ENCODE assay signal across 16 cellular contexts in genomic region chr1:34831721-34832246, GRCh38. TPM values are rescaled to one million over a fixed set of nuclear protein-coding genes. Genes with fewer than 3 reads are reported as not detected.
DNase-seq lines count a peak whose midpoint lies in the region; ATAC-seq, FAIRE-seq and TF ChIP-seq lines count a peak whose summit lies in the region.
"Had no signal": no experiment of that assay in that cellular context is flagged by ENCODE, and none has a peak within 500 bp of the region (broad histone marks: within the 10 kb centered on the region; RNA-seq: fewer than 3 reads in every experiment).

No MANE protein-coding gene starts in this region.

- H3K79me2 ChIP-seq in GM12878 (ENCODE audit: control insufficient read depth, insufficient read depth, low read length) = no peaks in the 10 kb centered on the region

- no peaks in the 10 kb centered on the region for H3K9me3 ChIP-seq in GM12878 (replicated peaks; ENCODE audit: control insufficient read depth, insufficient read depth, low read length)
- H3K9me3 ChIP-seq: BLaER1 treated with 17β-estradiol and CSF1 and Interleukin-3, amounts not matched to agents 10 nM and 100 nM had no signal

- H3K27ac Mint-ChIP-seq in neural crest cell (ENCODE audit: unreplicated experiment) = peak overlapping the region; percentile 88
- no peak overlapping the region for H3K27ac Mint-ChIP-seq in activated naive CD8-positive, alpha-beta T cell treated with anti-CD3 and anti-CD28 coated beads, Interleukin-2, amount 50 U/mL, for 24 hours

- ATAC-seq in GM12878 = no peak
- no peak for ATAC-seq in activated naive CD8-positive, alpha-beta T cell treated with anti-CD3 and anti-CD28 coated beads, Interleukin-2, amount 50 U/mL, for 24 hours
- ATAC-seq: Panc1 had no signal

- CTCF ChIA-PET in GM12878 (lab: Yijun Ruan, JAX) = interaction anchor here (1.7 kb wide), 1 partner anchor 21 kb away, joined by 5 read pairs; no protein-coding TSS in a partner anchor

- no peaks in the 10 kb centered on the region for H4K20me1 ChIP-seq in GM12878 (ENCODE audit: control insufficient read depth, insufficient read depth)

- DNase-seq in NCI-H1417 (lab: John Stamatoyannopoulos, UW) (peak in 2 of 3 experiments; percentile 27 to 64), NCI-H1417 treated with DMSO at 0.1 percent for 48 hours (lab: John Stamatoyannopoulos, UW) (no peak), COLO668 (lab: John Stamatoyannopoulos, UW; ENCODE audit: unreplicated experiment) (peak; percentile 94), GM12878 (ENCODE audit: low read depth, low spot score) (no peak), neural crest cell (ENCODE audit: low read depth, low spot score) (no peak), ureter (ENCODE audit: low spot score) (no peak), HT-29 (ENCODE audit: low spot score) (no peak)
- DNase-seq in activated naive CD8-positive, alpha-beta T cell treated with anti-CD3 and anti-CD28 coated beads, Interleukin-2, amount 50 U/mL, for 24 hours = no peak
- DNase-seq: 8988T, HCEC 1CT, NCI-H2081, Right ventricle myocardium superior had no signal

- no peaks in the 10 kb centered on the region for H3K36me3 Mint-ChIP-seq in neural crest cell (ENCODE audit: low read depth)
- no peaks in the 10 kb centered on the region for H3K36me3 Mint-ChIP-seq in activated naive CD8-positive, alpha-beta T cell treated with anti-CD3 and anti-CD28 coated beads, Interleukin-2, amount 50 U/mL, for 24 hours (ENCODE audit: low read depth)

- TF ChIP-seq POLR2A in GM12878 (IDR thresholded peaks at IDR 0.05; ENCODE audit: low read depth, low read length) = no peak

- no peak for FAIRE-seq in GM12878 (lab: Jason Lieb, UNC)

- no peaks in the 10 kb centered on the region for H3K9me3 Mint-ChIP-seq in neural crest cell
- no peaks in the 10 kb centered on the region for H3K9me3 Mint-ChIP-seq in activated naive CD8-positive, alpha-beta T cell treated with anti-CD3 and anti-CD28 coated beads, Interleukin-2, amount 50 U/mL, for 24 hours
- H3K9me3 Mint-ChIP-seq: IgD-negative memory B cell had no signal

- H2AFZ ChIP-seq in GM12878 (ENCODE audit: control insufficient read depth, low read depth, low read length) = no peak overlapping the region

- no peak overlapping the region for H3K4me3 ChIP-seq in GM12878
- H3K4me3 ChIP-seq: BLaER1 treated with 17β-estradiol and CSF1 and Interleukin-3, amounts not matched to agents 10 nM and 100 nM had no signal

- POLR2A ChIA-PET in GM12878 (lab: Charles Lee) = no interaction called here

- intact Hi-C loops in GM12878 (cut with micrococcal nuclease; ENCODE audit: unreplicated experiment) = no loop called here

- TF ChIP-seq RAD21 in GM12878 (IDR thresholded peaks at IDR 0.05; ENCODE audit: insufficient read depth, low read depth, low read length) = no peak

- 77% methylated on average over 6 of the region's 6 CpGs for WGBS in GM12878 (ENCODE audit: insufficient coverage, insufficient replicate concordance, low lambda C conversion rate, missing lambda C conversion rate)

- no peak for TF ChIP-seq EP300 in GM12878 (IDR thresholded peaks at IDR 0.05; ENCODE audit: borderline replicate concordance in 1 of 2, control insufficient read depth in 1 of 2, low read depth in 2 of 2, low read length in 2 of 2)

- no peaks in the 10 kb centered on the region for H3K27me3 Mint-ChIP-seq in neural crest cell (ENCODE audit: low read depth)
- H3K27me3 Mint-ChIP-seq in activated naive CD8-positive, alpha-beta T cell treated with anti-CD3 and anti-CD28 coated beads, Interleukin-2, amount 50 U/mL, for 24 hours = no peaks in the 10 kb centered on the region
- H3K27me3 Mint-ChIP-seq: IgD-negative memory B cell had no signal

- no peak overlapping the region for H3K27ac ChIP-seq in GM12878 (ENCODE audit: control insufficient read depth, insufficient read depth)
- H3K27ac ChIP-seq: BLaER1 treated with 17β-estradiol and CSF1 and Interleukin-3, amounts not matched to agents 10 nM and 100 nM had no signal

- SMC1A ChIA-PET in GM12878 (lab: Charles Lee; ENCODE audit: uncharacterized antibody, unreplicated experiment) = interaction anchor here (1.3 kb wide), 1 partner anchor 21 kb away, joined by 5 read pairs; no protein-coding TSS in a partner anchor

- no peak overlapping the region for H3K4me2 ChIP-seq in GM12878 (ENCODE audit: control insufficient read depth, insufficient read depth)
- H3K4me2 ChIP-seq: BLaER1 treated with 17β-estradiol and CSF1 and Interleukin-3, amounts not matched to agents 10 nM and 100 nM had no signal

- peaks cover 46% of the 10 kb centered on the region for H3K4me1 Mint-ChIP-seq in neural crest cell
- no peaks in the 10 kb centered on the region for H3K4me1 Mint-ChIP-seq in activated naive CD8-positive, alpha-beta T cell treated with anti-CD3 and anti-CD28 coated beads, Interleukin-2, amount 50 U/mL, for 24 hours

- H3K4me3 Mint-ChIP-seq in neural crest cell = no peak overlapping the region
- H3K4me3 Mint-ChIP-seq in activated naive CD8-positive, alpha-beta T cell treated with anti-CD3 and anti-CD28 coated beads, Interleukin-2, amount 50 U/mL, for 24 hours = no peak overlapping the region
- H3K4me3 Mint-ChIP-seq: IgD-negative memory B cell had no signal

- RAD21 ChIA-PET in GM12878 (lab: Charles Lee; ENCODE audit: unreplicated experiment) = no interaction called here

- TF ChIP-seq CTCF in GM12878 (IDR thresholded peaks at IDR 0.05 in 2 of 3, conservative IDR thresholded peaks at IDR 0.05 in 1 of 3; ENCODE audit: control insufficient read depth in 2 of 3, extremely low read depth in 1 of 3, insufficient read depth in 1 of 3, low read depth in 3 of 3, low read length in 3 of 3) = no peak
- no peak for TF ChIP-seq CTCF in neural crest cell (conservative IDR thresholded peaks at IDR 0.05)

- in situ Hi-C loops in GM12878 (cut with MboI) = no loop called here

- no peaks in the 10 kb centered on the region for H3K36me3 ChIP-seq in GM12878 (ENCODE audit: control insufficient read depth in 2 of 2, insufficient read depth in 2 of 2, low read length in 1 of 2)
- H3K36me3 ChIP-seq: BLaER1 treated with 17β-estradiol and CSF1 and Interleukin-3, amounts not matched to agents 10 nM and 100 nM had no signal

- no peaks in the 10 kb centered on the region for H3K27me3 ChIP-seq in GM12878 (replicated peaks in 1 of 2; ENCODE audit: control insufficient read depth in 2 of 2, insufficient read depth in 2 of 2, low read length in 1 of 2)
- H3K27me3 ChIP-seq: BLaER1 treated with 17β-estradiol and CSF1 and Interleukin-3, amounts not matched to agents 10 nM and 100 nM had no signal

- H3K9ac ChIP-seq in GM12878 (ENCODE audit: control insufficient read depth, insufficient read depth, low read length) = no peak overlapping the region
- H3K9ac ChIP-seq: BLaER1 treated with 17β-estradiol and CSF1 and Interleukin-3, amounts not matched to agents 10 nM and 100 nM had no signal

- no peaks in the 10 kb centered on the region for H3K4me1 ChIP-seq in GM12878 (ENCODE audit: control insufficient read depth, insufficient read depth, low read length)

- no TSS peak for BruUV-seq in GM12878 (replicated peaks; lab: Mats Ljungman, UMichigan)

RNA-seq across cellular contexts. Expression of gene SMIM12, which starts 27.8 kb away (rescaled TPM):
- 26.1 and 28.7 TPM in 2 replicates for total RNA-seq in GM12878 (2013; cell fraction: nucleolus; rRNA removed)
- 39.4 and 41.0 TPM in 2 replicates for total RNA-seq in GM12878 (2014; rRNA removed)
- 37.1 and 38.7 TPM in 2 replicates for total RNA-seq in GM12878 (2014; rRNA removed; fragmentation: Illumina TruSeq; extraction: Trizol)
- 42.4 and 45.6 TPM in 2 replicates for total RNA-seq in GM12878 (2021)
- 24.7 TPM for polyA plus RNA-seq in GM12878 (2011; ENCODE audit: low read depth)
- polyA plus RNA-seq in GM12878 (2011; rRNA removed) = 24.2 and 39.2 TPM in 2 replicates
- polyA plus RNA-seq in GM12878 (2011; cell fraction: cytosol; rRNA removed) = 49.0 and 50.5 TPM in 2 replicates
- 17.7 and 20.6 TPM in 2 replicates for polyA plus RNA-seq in GM12878 (2011; cell fraction: nucleus; rRNA removed)
- polyA plus RNA-seq in GM12878 (2012) = 26.0 and 31.6 TPM in 2 replicates
- 45.5 and 55.9 TPM in 2 replicates for polyA plus RNA-seq in GM12878 (2014; fragmentation: Illumina TruSeq; extraction: Trizol)
- polyA plus RNA-seq in GM12878 (2014; fragmentation: Nextera tagmentation; extraction: Ambion mirVana) = 10 to 100 TPM; 26.1 to 42.9 TPM
- 45.3 and 48.9 TPM in 2 replicates for polyA plus RNA-seq in GM12878 (2014; rRNA removed)
- 10 to 100 TPM; 64.0 to 81.5 TPM for polyA plus RNA-seq in GM12878 (2016; fragmentation: Nextera tagmentation; extraction: Ambion mirVana)
- polyA minus RNA-seq in GM12878 (2011; rRNA and poly(A)+ RNA removed) = 20.8 and 22.8 TPM in 2 replicates
- 6.4 and 9.4 TPM in 2 replicates for polyA minus RNA-seq in GM12878 (2011; cell fraction: cytosol; rRNA and poly(A)+ RNA removed)
- 9.3 and 17.4 TPM in 2 replicates for polyA minus RNA-seq in GM12878 (2011; cell fraction: nucleus; rRNA and poly(A)+ RNA removed)
- 43.2 and 45.4 TPM in 2 replicates for total RNA-seq in neural crest cell
- 37.6 TPM for total RNA-seq in ureter
- total RNA-seq in HT-29 (2014; rRNA removed; shearing (Covaris generic)) = 31.5 and 37.7 TPM in 2 replicates

RNA-seq across cellular contexts. Expression of gene GJA4, which starts 39.0 kb away (rescaled TPM):
- total RNA-seq in GM12878 (2013; cell fraction: nucleolus; rRNA removed) = not detected in 2 replicates
- total RNA-seq in GM12878 (2014; rRNA removed) (0.11 TPM in 1 of 2 replicates, not detected in the other), GM12878 (2014; rRNA removed; fragmentation: Illumina TruSeq; extraction: Trizol) (0.14 TPM in 1 of 2 replicates, not detected in the other), GM12878 (2021) (0.13 and 0.18 TPM in 2 replicates), neural crest cell (20.2 and 22.3 TPM in 2 replicates), ureter (8.9 TPM)
- not detected for polyA plus RNA-seq in GM12878 (2011; ENCODE audit: low read depth)
- polyA plus RNA-seq in GM12878 (2011; rRNA removed) (not detected in 2 replicates), GM12878 (2014; fragmentation: Illumina TruSeq; extraction: Trizol) (0.09 TPM in 1 of 2 replicates, not detected in the other), GM12878 (2014; fragmentation: Nextera tagmentation; extraction: Ambion mirVana) (not detected), GM12878 (2014; rRNA removed) (0.19 TPM in 1 of 2 replicates, not detected in the other), GM12878 (2016; fragmentation: Nextera tagmentation; extraction: Ambion mirVana) (not detected)
- not detected in 2 replicates for polyA plus RNA-seq in GM12878 (2011; cell fraction: cytosol; rRNA removed)
- not detected in 2 replicates for polyA plus RNA-seq in GM12878 (2011; cell fraction: nucleus; rRNA removed)
- polyA plus RNA-seq in GM12878 (2012) = 0.13 and 0.15 TPM in 2 replicates
- not detected in 2 replicates for polyA minus RNA-seq in GM12878 (2011; rRNA and poly(A)+ RNA removed)
- not detected in 2 replicates for polyA minus RNA-seq in GM12878 (2011; cell fraction: cytosol; rRNA and poly(A)+ RNA removed)
- polyA minus RNA-seq in GM12878 (2011; cell fraction: nucleus; rRNA and poly(A)+ RNA removed) = not detected in 2 replicates
- total RNA-seq in HT-29 (2014; rRNA removed; shearing (Covaris generic)) = not detected in 2 replicates
- total RNA-seq: LHCN-M2 had no signal
- polyA plus RNA-seq: IgD-negative memory B cell had no signal

RNA-seq across cellular contexts. Expression of gene GJB3, which starts 50.8 kb away (rescaled TPM):
- not detected in 2 replicates for total RNA-seq in GM12878 (2013; cell fraction: nucleolus; rRNA removed)
- total RNA-seq in GM12878 (2014; rRNA removed) (not detected in 2 replicates), GM12878 (2014; rRNA removed; fragmentation: Illumina TruSeq; extraction: Trizol) (not detected in 2 replicates), GM12878 (2021) (not detected in 2 replicates), neural crest cell (not detected in 2 replicates), ureter (14.9 TPM)
- not detected for polyA plus RNA-seq in GM12878 (2011; ENCODE audit: low read depth)
- polyA plus RNA-seq in GM12878 (2011; rRNA removed) (not detected in 2 replicates), GM12878 (2014; fragmentation: Illumina TruSeq; extraction: Trizol) (not detected in 2 replicates), GM12878 (2014; fragmentation: Nextera tagmentation; extraction: Ambion mirVana) (not detected), GM12878 (2014; rRNA removed) (not detected in 2 replicates), GM12878 (2016; fragmentation: Nextera tagmentation; extraction: Ambion mirVana) (not detected)
- not detected in 2 replicates for polyA plus RNA-seq in GM12878 (2011; cell fraction: cytosol; rRNA removed)
- polyA plus RNA-seq in GM12878 (2011; cell fraction: nucleus; rRNA removed) = not detected in 2 replicates
- not detected in 2 replicates for polyA plus RNA-seq in GM12878 (2012)
- polyA minus RNA-seq in GM12878 (2011; rRNA and poly(A)+ RNA removed) = not detected in 2 replicates
- 0.52 TPM in 1 of 2 replicates, not detected in the other for polyA minus RNA-seq in GM12878 (2011; cell fraction: cytosol; rRNA and poly(A)+ RNA removed)
- not detected in 2 replicates for polyA minus RNA-seq in GM12878 (2011; cell fraction: nucleus; rRNA and poly(A)+ RNA removed)
- total RNA-seq in HT-29 (2014; rRNA removed; shearing (Covaris generic)) = 63.6 and 70.4 TPM in 2 replicates
- total RNA-seq: LHCN-M2, Right ventricle myocardium superior had no signal
- polyA plus RNA-seq: IgD-negative memory B cell had no signal

Comparison
In these comparisons a context has a peak if more than half of its experiments do, and no peak if none do; other contexts are left out.
1. DNase-seq: peak in NCI-H1417 (2 of 3) and COLO668 (single experiment); none in NCI-H1417 treated with DMSO at 0.1 percent for 48 hours (single experiment), GM12878 (single experiment), neural crest cell (single experiment), activated naive CD8-positive, alpha-beta T cell treated with anti-CD3 and anti-CD28 coated beads, Interleukin-2, amount 50 U/mL, for 24 hours (single experiment), ureter (single experiment) and HT-29 (single experiment).
2. RNA of gene GJB3, which starts 50.8 kb away (total RNA-seq): 63.6 to 70.4 TPM in HT-29 and 14.9 TPM in ureter (single experiment); not detected in neural crest cell and not detected in GM12878; every median in the first group is over 10 times any median in the second.